ENCODE assay signal across 11 cellular contexts in the genomic region with DNA sequence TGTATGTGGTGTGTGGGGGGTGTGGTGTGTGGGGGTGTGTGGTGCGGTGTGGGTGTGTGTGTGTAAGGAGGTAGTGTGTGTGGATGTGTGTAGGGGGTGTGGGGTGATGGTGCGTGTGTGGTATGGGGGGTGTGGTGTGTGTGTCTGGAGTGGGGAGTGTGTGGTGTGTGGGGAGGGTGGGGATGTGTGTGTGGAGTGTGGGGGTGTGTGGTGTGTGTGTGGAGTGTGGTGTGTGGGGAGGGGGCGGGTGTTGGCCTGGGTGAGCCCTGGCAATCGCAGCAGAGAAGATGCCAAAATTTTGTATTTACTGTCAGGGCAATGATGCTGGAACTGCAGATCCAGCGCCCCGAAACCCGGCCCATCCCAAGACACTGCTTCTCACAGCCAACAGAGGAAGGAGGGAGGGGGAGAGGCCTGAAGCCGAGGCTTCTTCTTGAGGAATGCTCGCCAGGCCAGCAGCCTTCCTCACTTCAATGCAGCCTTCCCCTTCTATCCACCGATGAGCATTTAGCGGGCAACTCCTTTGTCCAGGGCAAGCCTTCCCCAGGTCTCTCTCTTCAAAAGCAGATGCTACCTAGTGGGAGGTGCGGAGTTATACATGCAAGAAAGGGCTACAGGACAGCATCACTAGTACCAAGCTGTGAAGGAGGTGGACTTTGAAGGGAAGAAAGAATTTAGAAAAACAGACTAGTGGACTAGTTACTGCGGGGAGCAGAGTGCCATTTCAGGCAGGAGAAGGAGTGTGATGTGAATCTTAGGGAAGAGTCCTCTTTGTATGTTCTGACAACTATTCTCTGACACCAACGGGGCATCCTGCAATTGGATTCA. TPM values are rescaled to one million over a fixed set of nuclear protein-coding genes. Genes with fewer than 3 reads are reported as not detected.
DNase-seq lines count a peak whose midpoint lies in the region; ATAC-seq and TF ChIP-seq lines count a peak whose summit lies in the region.
"Had no signal": no experiment of that assay in that cellular context is flagged by ENCODE, and none has a peak within 500 bp of the region (broad histone marks: within the 10 kb centered on the region; RNA-seq: fewer than 3 reads in every experiment).

No MANE protein-coding gene starts in this region.

- H3K27me3 ChIP-seq in mesenchymal stem cell (ENCODE audit: control insufficient read depth in 1 of 2, insufficient read depth in 1 of 2, low read length in 2 of 2): no peaks in the 10 kb centered on the region
- H3K27me3 ChIP-seq: Peyer's patch had no signal

- H3K27me3 Mint-ChIP-seq in stimulated activated naive CD8-positive, alpha-beta T cell treated with anti-CD3 and anti-CD28 coated beads, Interleukin-15, Interleukin-2, amounts not matched to agents 100 ng/mL and 50 ng/mL, for 24 hours: no peaks in the 10 kb centered on the region
- no peaks in the 10 kb centered on the region for H3K27me3 Mint-ChIP-seq in activated naive CD8-positive, alpha-beta T cell treated with anti-CD3 and anti-CD28 coated beads for 36 hours

- no peak overlapping the region for H3K9ac ChIP-seq in mesenchymal stem cell (ENCODE audit: low read length)

- peak overlapping the region; percentile 67 for H4K91ac ChIP-seq in mesenchymal stem cell (ENCODE audit: low read length)

- H3K4me2 ChIP-seq in mesenchymal stem cell (ENCODE audit: low read length, poor library complexity, severe bottlenecking): no peak overlapping the region

- H2BK120ac ChIP-seq in mesenchymal stem cell (ENCODE audit: low read depth, low read length): peak overlapping the region; percentile 30

- no peak for TF ChIP-seq CTCF in lower leg skin (IDR thresholded peaks at IDR 0.05)

- H3K4ac ChIP-seq in mesenchymal stem cell (ENCODE audit: low read depth in 1 of 2, low read length in 2 of 2): no peak overlapping the region

- no peak overlapping the region for H2AFZ ChIP-seq in mesenchymal stem cell (ENCODE audit: low read depth, low read length)

- peak overlapping the region in 1 of 2 experiments; percentile 98 for H3K14ac ChIP-seq in mesenchymal stem cell (ENCODE audit: low read length in 2 of 2)

- H3K18ac ChIP-seq in mesenchymal stem cell (ENCODE audit: low read depth in 1 of 2, low read length in 2 of 2): peak overlapping the region; percentile 59 to 92

- peaks cover 71% of the 10 kb centered on the region for H3K4me1 ChIP-seq in mesenchymal stem cell (ENCODE audit: control insufficient read depth, insufficient read depth, low read depth, low read length)

- H3K4me1 Mint-ChIP-seq in stimulated activated naive CD8-positive, alpha-beta T cell treated with anti-CD3 and anti-CD28 coated beads, Interleukin-15, Interleukin-2, amounts not matched to agents 100 ng/mL and 50 ng/mL, for 24 hours (ENCODE audit: low read depth): peaks cover 95% of the 10 kb centered on the region
- peaks cover 85% of the 10 kb centered on the region for H3K4me1 Mint-ChIP-seq in activated naive CD8-positive, alpha-beta T cell treated with anti-CD3 and anti-CD28 coated beads for 36 hours

- peak overlapping the region; percentile 36 for H2BK5ac ChIP-seq in mesenchymal stem cell (ENCODE audit: low read depth, low read length, poor library complexity, severe bottlenecking)

- H3K27ac ChIP-seq in mesenchymal stem cell (ENCODE audit: low read length, poor library complexity, severe bottlenecking): no peak overlapping the region

- H3K9me3 ChIP-seq in mesenchymal stem cell (ENCODE audit: control insufficient read depth, low read length): no peaks in the 10 kb centered on the region
- H3K9me3 ChIP-seq: Peyer's patch had no signal

- H2BK15ac ChIP-seq in mesenchymal stem cell (ENCODE audit: low read depth, poor library complexity, severe bottlenecking): peak overlapping the region; percentile 45

- H3K4me3 Mint-ChIP-seq in stimulated activated naive CD8-positive, alpha-beta T cell treated with anti-CD3 and anti-CD28 coated beads, Interleukin-15, Interleukin-2, amounts not matched to agents 100 ng/mL and 50 ng/mL, for 24 hours: no peak overlapping the region
- H3K4me3 Mint-ChIP-seq in activated naive CD8-positive, alpha-beta T cell treated with anti-CD3 and anti-CD28 coated beads for 36 hours: no peak overlapping the region

- no peak for DNase-seq in stimulated activated naive CD8-positive, alpha-beta T cell treated with anti-CD3 and anti-CD28 coated beads, Interleukin-15, Interleukin-2, amounts not matched to agents 100 U/mL and 50 U/mL, for 24 hours
- no peak for DNase-seq in activated naive CD8-positive, alpha-beta T cell treated with anti-CD3 and anti-CD28 coated beads for 36 hours
- peak; percentile 51 for DNase-seq in mesenchymal stem cell
- DNase-seq in lower leg skin (ENCODE audit: low spot score in 2 of 2): no peak
- DNase-seq in NCI-H1105 treated with DMSO at 0.1 percent for 48 hours (lab: John Stamatoyannopoulos, UW): no peak
- no peak for DNase-seq in OCI-M2 (lab: John Stamatoyannopoulos, UW; ENCODE audit: unreplicated experiment)
- DNase-seq: amniotic stem cell, NCI-H1105 had no signal

- no peaks in the 10 kb centered on the region for H3K79me1 ChIP-seq in mesenchymal stem cell (replicated peaks; ENCODE audit: low read length, poor library complexity, severe bottlenecking)

- no peaks in the 10 kb centered on the region for H3K9me3 Mint-ChIP-seq in stimulated activated naive CD8-positive, alpha-beta T cell treated with anti-CD3 and anti-CD28 coated beads, Interleukin-15, Interleukin-2, amounts not matched to agents 100 ng/mL and 50 ng/mL, for 24 hours
- peaks cover 1% of the 10 kb centered on the region for H3K9me3 Mint-ChIP-seq in activated naive CD8-positive, alpha-beta T cell treated with anti-CD3 and anti-CD28 coated beads for 36 hours

- intact Hi-C loops in lower leg skin (cut with DNase I; ENCODE audit: low total_unique reads): loop anchor here (5.0 kb wide), 1 partner anchor 226 kb away; no protein-coding TSS in a partner anchor

- H3K36me3 ChIP-seq in mesenchymal stem cell (ENCODE audit: control insufficient read depth in 1 of 2, insufficient read depth in 2 of 2, low read depth in 1 of 2, low read length in 2 of 2): peaks cover 0 to 5% of the 10 kb centered on the region in 2 experiments
- H3K36me3 ChIP-seq: Peyer's patch had no signal

- H3K27ac Mint-ChIP-seq in stimulated activated naive CD8-positive, alpha-beta T cell treated with anti-CD3 and anti-CD28 coated beads, Interleukin-15, Interleukin-2, amounts not matched to agents 100 ng/mL and 50 ng/mL, for 24 hours: peak overlapping the region; percentile 9
- H3K27ac Mint-ChIP-seq in activated naive CD8-positive, alpha-beta T cell treated with anti-CD3 and anti-CD28 coated beads for 36 hours: peak overlapping the region; percentile 39

- no peak for ATAC-seq in stimulated activated naive CD8-positive, alpha-beta T cell treated with anti-CD3 and anti-CD28 coated beads, Interleukin-15, Interleukin-2, amounts not matched to agents 100 U/mL and 50 U/mL, for 24 hours
- no peak for ATAC-seq in GM18868 (IDR thresholded peaks at IDR 0.05; ENCODE audit: unreplicated experiment)

- peak overlapping the region in 1 of 2 experiments; percentile 97 for H2BK12ac ChIP-seq in mesenchymal stem cell (ENCODE audit: low read length in 2 of 2)

- H4K8ac ChIP-seq in mesenchymal stem cell (ENCODE audit: low read length): peak overlapping the region; percentile 75

- no peak overlapping the region for H3K4me3 ChIP-seq in mesenchymal stem cell (ENCODE audit: insufficient read depth in 1 of 2, low read depth in 1 of 2, low read length in 2 of 2)
- H3K4me3 ChIP-seq in lower leg skin (ENCODE audit: low read depth, poor library complexity, severe bottlenecking): no peak overlapping the region
- H3K4me3 ChIP-seq: Peyer's patch had no signal

- H2AK5ac ChIP-seq in mesenchymal stem cell (ENCODE audit: low read length, severe bottlenecking): peak overlapping the region; percentile 80

- TF ChIP-seq POLR2A in lower leg skin (IDR thresholded peaks at IDR 0.05): no peak

- H3K23ac ChIP-seq in mesenchymal stem cell (ENCODE audit: low read length in 2 of 2): no peak overlapping the region

- peaks cover 8% of the 10 kb centered on the region for H3K36me3 Mint-ChIP-seq in stimulated activated naive CD8-positive, alpha-beta T cell treated with anti-CD3 and anti-CD28 coated beads, Interleukin-15, Interleukin-2, amounts not matched to agents 100 ng/mL and 50 ng/mL, for 24 hours (ENCODE audit: low read depth)
- H3K36me3 Mint-ChIP-seq in activated naive CD8-positive, alpha-beta T cell treated with anti-CD3 and anti-CD28 coated beads for 36 hours: peaks cover 30% of the 10 kb centered on the region

- WGBS in mesenchymal stem cell: 76% methylated on average over 6 of the region's 14 CpGs
- 50 to 52% methylated on average over 14 of the region's 14 CpGs for WGBS in lower leg skin, 2 donors

RNA-seq across cellular contexts. Expression of a gene that starts 12.0 kb away (rescaled TPM):
- 100 to 1,000 TPM; 161 to 169 TPM for total RNA-seq in activated naive CD8-positive, alpha-beta T cell treated with anti-CD3 and anti-CD28 coated beads for 36 hours
- polyA plus RNA-seq in mesenchymal stem cell (2013, experiment 1 of 2): 684 TPM
- 720 TPM for polyA plus RNA-seq in mesenchymal stem cell (2013, experiment 2 of 2)
- 100 to 1,000 TPM; 177 to 220 (median 201) TPM for total RNA-seq in lower leg skin

RNA-seq across cellular contexts. Expression of a gene that starts 57.7 kb away (rescaled TPM):
- 1 to 10 TPM; 5.1 to 5.4 TPM for total RNA-seq in activated naive CD8-positive, alpha-beta T cell treated with anti-CD3 and anti-CD28 coated beads for 36 hours
- polyA plus RNA-seq in mesenchymal stem cell (2013, experiment 1 of 2): 18.5 TPM
- 17.8 TPM for polyA plus RNA-seq in mesenchymal stem cell (2013, experiment 2 of 2)
- 10 to 100 TPM in 1 of 4 donors, 1 to 10 TPM in 3; 2.1 to 11.8 (median 8.4) TPM for total RNA-seq in lower leg skin
